ENCODE assay signal across 8 cellular contexts in the genomic region with DNA sequence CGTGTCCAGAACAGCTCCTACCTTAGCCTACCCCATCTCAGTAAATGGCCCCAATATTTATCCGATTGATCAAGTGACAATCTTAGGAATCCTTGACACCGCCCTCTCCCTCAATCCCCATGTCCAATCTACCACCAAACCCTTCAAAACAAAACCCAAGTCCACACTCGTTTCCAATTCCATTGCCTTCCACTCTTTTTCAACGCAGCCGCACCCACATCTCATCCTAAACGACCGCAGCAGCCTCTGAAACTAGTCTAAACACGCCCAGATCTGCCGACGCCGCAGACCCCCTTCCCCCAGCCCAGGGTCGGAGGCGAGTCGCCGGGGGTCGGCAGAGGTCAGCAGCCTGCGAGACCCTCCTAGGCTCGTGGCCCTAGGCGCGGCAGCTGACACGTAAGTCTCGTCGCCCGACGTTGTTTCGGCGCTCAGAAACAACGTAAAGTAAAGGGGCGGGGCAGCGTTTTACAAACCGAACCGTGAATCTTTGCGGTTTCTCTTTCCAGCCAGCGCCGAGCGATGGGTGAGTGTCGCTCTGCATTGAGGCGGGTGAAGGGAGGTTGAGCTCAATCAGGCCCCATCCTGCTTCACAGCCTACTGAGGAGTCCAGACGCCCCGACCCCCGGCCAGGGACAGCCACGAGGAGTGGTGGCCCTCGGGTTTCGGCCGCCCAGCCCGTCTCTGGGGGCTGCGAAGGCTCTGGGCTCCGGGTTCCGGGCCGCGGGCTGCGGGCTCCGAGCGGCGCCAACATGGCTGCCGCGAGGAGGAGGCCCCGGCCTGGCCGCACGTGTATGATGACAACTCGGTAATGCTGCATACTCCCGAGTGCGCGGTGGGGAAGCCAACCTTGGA. TPM values are rescaled to one million over a fixed set of nuclear protein-coding genes. Genes with fewer than 3 reads are reported as not detected.
DNase-seq lines count a peak whose midpoint lies in the region; ATAC-seq and TF ChIP-seq lines count a peak whose summit lies in the region.

A gene (plus strand): TSS at position 463 of the 852 bp plus-strand sequence. CDS start 57 bp downstream, at position 520.

- DNase-seq in Ammon's horn (ENCODE audit: low spot score): peak; percentile 95
- peak; percentile 92 for DNase-seq in NCI-H460 (ENCODE audit: extremely low read depth, low read depth)
- peak; percentile 81 to 86 for DNase-seq in activated CD4-positive, alpha-beta T cell treated with anti-CD3 and anti-CD28 coated beads for 24 hours (ENCODE audit: low read depth in 2 of 2)
- no peak for DNase-seq in chondrocyte (ENCODE audit: low spot score)
- peak; percentile 79 for DNase-seq in kidney glomerular epithelial cell (lab: John Stamatoyannopoulos, UW)
- DNase-seq in stimulated activated CD4-positive, alpha-beta T cell treated with anti-CD3 and anti-CD28 coated beads, Interleukin-15, amount 100 ng/mL, for 48 hours (ENCODE audit: low read depth in 2 of 2): peak; percentile 83 to 88

- no peaks in the 10 kb centered on the region for H3K27me3 Mint-ChIP-seq in chondrocyte (ENCODE audit: low read depth)

- peak; percentile 70 for ATAC-seq in HG03378 (IDR thresholded peaks at IDR 0.05; ENCODE audit: unreplicated experiment)

- TF ChIP-seq POLR2A in GM19099 (IDR thresholded peaks at IDR 0.05; ENCODE audit: extremely low read depth, insufficient read length, low read depth): peak; percentile 99

- TF ChIP-seq CTCF in chondrocyte (IDR thresholded peaks at IDR 0.05): no peak

- H3K9me3 Mint-ChIP-seq in chondrocyte (ENCODE audit: low read depth): no peaks in the 10 kb centered on the region

- H3K27ac Mint-ChIP-seq in chondrocyte (ENCODE audit: unreplicated experiment): peak within 1 kb of the TSS; percentile 98

- H3K4me1 Mint-ChIP-seq in chondrocyte (ENCODE audit: low read depth): peaks cover 35% of the 10 kb centered on the region

- peaks cover 20% of the 10 kb centered on the region for H3K36me3 Mint-ChIP-seq in chondrocyte (ENCODE audit: low read depth)

- peak within 1 kb of the TSS; percentile 91 for H3K4me3 Mint-ChIP-seq in chondrocyte (ENCODE audit: unreplicated experiment)

RNA-seq across cellular contexts. Expression of the gene that starts here (rescaled TPM):
- total RNA-seq in NCI-H460 (2014; rRNA removed; shearing (Covaris generic)): 2,929 and 2,948 TPM in 2 replicates
- 1,931 and 2,253 TPM in 2 replicates for polyA plus RNA-seq in NCI-H460 (2014; cell fraction: nucleus; rRNA removed)
- 1,170 to 1,234 TPM (median 1,179 TPM) in 3 replicates for total RNA-seq in chondrocyte
